In genomic region chr21:45471229-45472052, GRCh38 we compare ENCODE assay signal across 1 cellular context.
TF ChIP-seq lines count a peak whose summit lies in the region.

No MANE protein-coding gene starts in this region.

TF ChIP-seq in HepG2, 621 proteins besides CTCF, POLR2A, EP300 and RAD21 (continued from another document and continues in another):
- TF ChIP-seq HIC2 (CRISPR knock-in tag; IDR thresholded peaks at IDR 0.05; ENCODE audit: low read depth) (peak; percentile 81; the same call in 1 of the 2 replicates), NFKBIZ (CRISPR knock-in tag; IDR thresholded peaks at IDR 0.05) (peak; percentile 93), ZSCAN29 (CRISPR knock-in tag; conservative IDR thresholded peaks at IDR 0.05) (no peak), DPF2 (CRISPR knock-in tag; IDR thresholded peaks at IDR 0.05; ENCODE audit: borderline replicate concordance, low read depth) (no peak; the same call in none of the 2 replicates), HNRNPL (IDR thresholded peaks at IDR 0.05; ENCODE audit: low read depth, low read length) (peak; percentile 92), ZNF501 (CRISPR knock-in tag; IDR thresholded peaks at IDR 0.05) (no peak), FUBP1 (CRISPR knock-in tag; IDR thresholded peaks at IDR 0.05; ENCODE audit: borderline replicate concordance) (no peak), U2AF1 (optimal IDR thresholded peaks at IDR 0.05; ENCODE audit: low read depth, low read length) (no peak), ZNF784 (CRISPR knock-in tag; IDR thresholded peaks at IDR 0.05; ENCODE audit: borderline replicate concordance) (no peak), ZNF124 (CRISPR knock-in tag; IDR thresholded peaks at IDR 0.05) (peak; percentile 67; the same call in 1 of the 2 replicates), ZMYM2 (CRISPR knock-in tag; IDR thresholded peaks at IDR 0.05) (peak; percentile 72; the same call in 1 of the 2 replicates), HOXA3 (CRISPR knock-in tag; IDR thresholded peaks at IDR 0.05) (peak; percentile 73), ZSCAN30 (CRISPR knock-in tag; IDR thresholded peaks at IDR 0.05) (0 out of 2 replicates have a peak, but pooled peaks have one; percentile 39), GTF2F1 (IDR thresholded peaks at IDR 0.05; ENCODE audit: low read length) (no peak), IRX3 (CRISPR knock-in tag; IDR thresholded peaks at IDR 0.05; ENCODE audit: borderline replicate concordance, low read depth) (no peak), IRF9 (CRISPR knock-in tag; IDR thresholded peaks at IDR 0.05; ENCODE audit: borderline replicate concordance) (no peak; the same call in 1 of the 2 replicates), RELA (CRISPR knock-in tag; IDR thresholded peaks at IDR 0.05) (no peak), ARNT (IDR thresholded peaks at IDR 0.05) (no peak), STAT6 (CRISPR knock-in tag; IDR thresholded peaks at IDR 0.05; ENCODE audit: borderline replicate concordance) (0 out of 2 replicates have a peak, but pooled peaks have one; percentile 50), ZNF382 (CRISPR knock-in tag; IDR thresholded peaks at IDR 0.05; ENCODE audit: borderline replicate concordance) (no peak), ZNF253 (CRISPR knock-in tag; IDR thresholded peaks at IDR 0.05; ENCODE audit: borderline replicate concordance) (no peak), ATF3 (CRISPR knock-in tag; IDR thresholded peaks at IDR 0.05) (0 out of 2 replicates have a peak, but pooled peaks have one; percentile 63), RFXAP (CRISPR knock-in tag; IDR thresholded peaks at IDR 0.05; ENCODE audit: borderline replicate concordance) (no peak), HDAC2 (CRISPR knock-in tag; IDR thresholded peaks at IDR 0.05) (peak; percentile 90), MED1 (CRISPR knock-in tag; IDR thresholded peaks at IDR 0.05) (peak; percentile 98), ELF1 (CRISPR knock-in tag; IDR thresholded peaks at IDR 0.05) (peak; percentile 38; the same call in 1 of the 2 replicates), ZNF564 (CRISPR knock-in tag; IDR thresholded peaks at IDR 0.05) (no peak), ZNF619 (CRISPR knock-in tag; IDR thresholded peaks at IDR 0.05) (no peak), ZFP37 (CRISPR knock-in tag; IDR thresholded peaks at IDR 0.05; ENCODE audit: borderline replicate concordance) (no peak), ZNF850 (CRISPR knock-in tag; conservative IDR thresholded peaks at IDR 0.05) (no peak), BCLAF1 (IDR thresholded peaks at IDR 0.05) (no peak)
- TF ChIP-seq, protein P1, sequence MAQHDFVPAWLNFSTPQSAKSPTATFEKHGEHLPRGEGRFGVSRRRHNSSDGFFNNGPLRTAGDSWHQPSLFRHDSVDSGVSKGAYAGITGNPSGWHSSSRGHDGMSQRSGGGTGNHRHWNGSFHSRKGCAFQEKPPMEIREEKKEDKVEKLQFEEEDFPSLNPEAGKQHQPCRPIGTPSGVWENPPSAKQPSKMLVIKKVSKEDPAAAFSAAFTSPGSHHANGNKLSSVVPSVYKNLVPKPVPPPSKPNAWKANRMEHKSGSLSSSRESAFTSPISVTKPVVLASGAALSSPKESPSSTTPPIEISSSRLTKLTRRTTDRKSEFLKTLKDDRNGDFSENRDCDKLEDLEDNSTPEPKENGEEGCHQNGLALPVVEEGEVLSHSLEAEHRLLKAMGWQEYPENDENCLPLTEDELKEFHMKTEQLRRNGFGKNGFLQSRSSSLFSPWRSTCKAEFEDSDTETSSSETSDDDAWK (CRISPR knock-in tag; IDR thresholded peaks at IDR 0.05) = no peak
- TF ChIP-seq, protein P2, sequence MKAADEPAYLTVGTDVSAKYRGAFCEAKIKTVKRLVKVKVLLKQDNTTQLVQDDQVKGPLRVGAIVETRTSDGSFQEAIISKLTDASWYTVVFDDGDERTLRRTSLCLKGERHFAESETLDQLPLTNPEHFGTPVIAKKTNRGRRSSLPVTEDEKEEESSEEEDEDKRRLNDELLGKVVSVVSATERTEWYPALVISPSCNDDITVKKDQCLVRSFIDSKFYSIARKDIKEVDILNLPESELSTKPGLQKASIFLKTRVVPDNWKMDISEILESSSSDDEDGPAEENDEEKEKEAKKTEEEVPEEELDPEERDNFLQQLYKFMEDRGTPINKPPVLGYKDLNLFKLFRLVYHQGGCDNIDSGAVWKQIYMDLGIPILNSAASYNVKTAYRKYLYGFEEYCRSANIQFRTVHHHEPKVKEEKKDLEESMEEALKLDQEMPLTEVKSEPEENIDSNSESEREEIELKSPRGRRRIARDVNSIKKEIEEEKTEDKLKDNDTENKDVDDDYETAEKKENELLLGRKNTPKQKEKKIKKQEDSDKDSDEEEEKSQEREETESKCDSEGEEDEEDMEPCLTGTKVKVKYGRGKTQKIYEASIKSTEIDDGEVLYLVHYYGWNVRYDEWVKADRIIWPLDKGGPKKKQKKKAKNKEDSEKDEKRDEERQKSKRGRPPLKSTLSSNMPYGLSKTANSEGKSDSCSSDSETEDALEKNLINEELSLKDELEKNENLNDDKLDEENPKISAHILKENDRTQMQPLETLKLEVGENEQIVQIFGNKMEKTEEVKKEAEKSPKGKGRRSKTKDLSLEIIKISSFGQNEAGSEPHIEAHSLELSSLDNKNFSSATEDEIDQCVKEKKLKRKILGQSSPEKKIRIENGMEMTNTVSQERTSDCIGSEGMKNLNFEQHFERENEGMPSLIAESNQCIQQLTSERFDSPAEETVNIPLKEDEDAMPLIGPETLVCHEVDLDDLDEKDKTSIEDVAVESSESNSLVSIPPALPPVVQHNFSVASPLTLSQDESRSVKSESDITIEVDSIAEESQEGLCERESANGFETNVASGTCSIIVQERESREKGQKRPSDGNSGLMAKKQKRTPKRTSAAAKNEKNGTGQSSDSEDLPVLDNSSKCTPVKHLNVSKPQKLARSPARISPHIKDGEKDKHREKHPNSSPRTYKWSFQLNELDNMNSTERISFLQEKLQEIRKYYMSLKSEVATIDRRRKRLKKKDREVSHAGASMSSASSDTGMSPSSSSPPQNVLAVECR (CRISPR knock-in tag; IDR thresholded peaks at IDR 0.05; ENCODE audit: borderline replicate concordance) = peak; percentile 36; the same call in 1 of the 2 replicates
- TF ChIP-seq, protein P3, sequence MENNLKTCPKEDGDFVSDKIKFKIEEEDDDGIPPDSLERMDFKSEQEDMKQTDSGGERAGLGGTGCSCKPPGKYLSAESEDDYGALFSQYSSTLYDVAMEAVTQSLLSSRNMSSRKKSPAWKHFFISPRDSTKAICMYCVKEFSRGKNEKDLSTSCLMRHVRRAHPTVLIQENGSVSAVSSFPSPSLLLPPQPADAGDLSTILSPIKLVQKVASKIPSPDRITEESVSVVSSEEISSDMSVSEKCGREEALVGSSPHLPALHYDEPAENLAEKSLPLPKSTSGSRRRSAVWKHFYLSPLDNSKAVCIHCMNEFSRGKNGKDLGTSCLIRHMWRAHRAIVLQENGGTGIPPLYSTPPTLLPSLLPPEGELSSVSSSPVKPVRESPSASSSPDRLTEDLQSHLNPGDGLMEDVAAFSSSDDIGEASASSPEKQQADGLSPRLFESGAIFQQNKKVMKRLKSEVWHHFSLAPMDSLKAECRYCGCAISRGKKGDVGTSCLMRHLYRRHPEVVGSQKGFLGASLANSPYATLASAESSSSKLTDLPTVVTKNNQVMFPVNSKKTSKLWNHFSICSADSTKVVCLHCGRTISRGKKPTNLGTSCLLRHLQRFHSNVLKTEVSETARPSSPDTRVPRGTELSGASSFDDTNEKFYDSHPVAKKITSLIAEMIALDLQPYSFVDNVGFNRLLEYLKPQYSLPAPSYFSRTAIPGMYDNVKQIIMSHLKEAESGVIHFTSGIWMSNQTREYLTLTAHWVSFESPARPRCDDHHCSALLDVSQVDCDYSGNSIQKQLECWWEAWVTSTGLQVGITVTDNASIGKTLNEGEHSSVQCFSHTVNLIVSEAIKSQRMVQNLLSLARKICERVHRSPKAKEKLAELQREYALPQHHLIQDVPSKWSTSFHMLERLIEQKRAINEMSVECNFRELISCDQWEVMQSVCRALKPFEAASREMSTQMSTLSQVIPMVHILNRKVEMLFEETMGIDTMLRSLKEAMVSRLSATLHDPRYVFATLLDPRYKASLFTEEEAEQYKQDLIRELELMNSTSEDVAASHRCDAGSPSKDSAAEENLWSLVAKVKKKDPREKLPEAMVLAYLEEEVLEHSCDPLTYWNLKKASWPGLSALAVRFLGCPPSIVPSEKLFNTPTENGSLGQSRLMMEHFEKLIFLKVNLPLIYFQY (CRISPR knock-in tag; IDR thresholded peaks at IDR 0.05; ENCODE audit: borderline replicate concordance) = peak; percentile 93
